18 cellular contexts compared by ENCODE assay signal in genomic region chr6:131958095-131958494, GRCh38. TPM values are rescaled to one million over a fixed set of nuclear protein-coding genes. Genes with fewer than 3 reads are reported as not detected.
"Had no signal": no experiment of that assay in that cellular context is flagged by ENCODE, and none has a peak within 500 bp of the region (broad histone marks: within the 10 kb centered on the region; RNA-seq: fewer than 3 reads in every experiment).

No MANE protein-coding gene starts in this region.

- H3K9me3 ChIP-seq: heart left ventricle, neutrophil, sigmoid colon, suprapubic skin, thyroid gland, upper lobe of left lung, uterus had no signal

- H3K36me3 ChIP-seq: heart left ventricle, neutrophil, sigmoid colon, suprapubic skin, thyroid gland, upper lobe of left lung, uterus had no signal

- H3K27ac ChIP-seq: heart left ventricle, neutrophil, sigmoid colon, suprapubic skin, thyroid gland, upper lobe of left lung, uterus had no signal

- H3K27ac Mint-ChIP-seq: naive thymus-derived CD8-positive, alpha-beta T cell had no signal

- H3K4me1 ChIP-seq: uterus had no signal

- H3K4me1 Mint-ChIP-seq: naive thymus-derived CD8-positive, alpha-beta T cell had no signal

- H3K4me3 Mint-ChIP-seq: naive thymus-derived CD8-positive, alpha-beta T cell had no signal

- ATAC-seq: esophagus mucosa; heart left ventricle; naive thymus-derived CD8-positive, alpha-beta T cell had no signal

- DNase-seq: effector memory CD4-positive, alpha-beta T cell; heart left ventricle; hypothalamus; kidney glomerular epithelial cell; mesendoderm; naive thymus-derived CD8-positive, alpha-beta T cell; sigmoid colon; stimulated activated CD4-positive, alpha-beta T cell treated with anti-CD3 and anti-CD28 coated beads, Interleukin-12 subunit alpha, Interleukin-12 subunit beta, amount 100 ng/mL, for 4 hours; stimulated activated naive CD4-positive, alpha-beta T cell treated with Interleukin-2 at 50 U/mL for 16 hours; thyroid gland; upper lobe of left lung; uterus had no signal

- H3K27me3 ChIP-seq: heart left ventricle, sigmoid colon, suprapubic skin, thyroid gland, upper lobe of left lung, uterus had no signal

- H3K36me3 Mint-ChIP-seq: naive thymus-derived CD8-positive, alpha-beta T cell had no signal

- H3K4me3 ChIP-seq: heart left ventricle, sigmoid colon, suprapubic skin, thyroid gland, upper lobe of left lung, uterus had no signal

- FAIRE-seq: endometrium, frontal cortex, small intestine had no signal

RNA-seq across cellular contexts. Expression of gene CCN2, which starts 6.9 kb away (rescaled TPM):
- polyA plus RNA-seq: naive thymus-derived CD8-positive, alpha-beta T cell had no signal
